29 cellular contexts compared by ENCODE assay signal in genomic region chr16:28001184-28001583, GRCh38.
"Had no signal": no experiment of that assay in that cellular context is flagged by ENCODE, and none has a peak within 500 bp of the region (broad histone marks: within the 10 kb centered on the region; RNA-seq: fewer than 3 reads in every experiment).

No MANE protein-coding gene starts in this region.

- H3K27ac ChIP-seq: epithelial cell of prostate, gastrocnemius medialis, heart left ventricle, hepatocyte, neutrophil, parathyroid adenoma, psoas muscle, right lobe of liver, thyroid gland, vagina had no signal

- DNase-seq: central memory CD4-positive, alpha-beta T cell; dorsolateral prefrontal cortex; effector CD4-positive, alpha-beta T cell; foreskin fibroblast; gastrocnemius medialis; kidney; mesendoderm; midbrain; naive thymus-derived CD4-positive, alpha-beta T cell; psoas muscle; retina; right lobe of liver; small intestine; stimulated activated CD4-positive, alpha-beta T cell treated with anti-CD3 and anti-CD28 coated beads, Interleukin-2, amount 100 ng/mL, for 24 hours; stimulated activated CD4-positive, alpha-beta T cell treated with anti-CD3 and anti-CD28 coated beads, Interleukin-4, amount 100 ng/mL, for 24 hours; stimulated activated naive CD4-positive, alpha-beta T cell; stimulated activated naive CD8-positive, alpha-beta T cell treated with anti-CD3 and anti-CD28 coated beads, Interleukin-15, amount 100 ng/mL, for 72 hours; thyroid gland; trophoblast cell had no signal

- H3K36me3 Mint-ChIP-seq: naive thymus-derived CD4-positive, alpha-beta T cell had no signal

- H3K79me2 ChIP-seq: hepatocyte, parathyroid adenoma had no signal

- H3K4me1 Mint-ChIP-seq: neural crest cell had no signal

- FAIRE-seq: colon, kidney, small intestine had no signal

- H3K36me3 ChIP-seq: gastrocnemius medialis, heart left ventricle, neutrophil, right lobe of liver, thyroid gland, vagina had no signal

- H3K4me3 Mint-ChIP-seq: naive thymus-derived CD4-positive, alpha-beta T cell; neural crest cell; stimulated activated naive CD8-positive, alpha-beta T cell treated with anti-CD3 and anti-CD28 coated beads, Interleukin-15, amount 100 ng/mL, for 72 hours had no signal

- H3K9me3 ChIP-seq: gastrocnemius medialis, heart left ventricle, neutrophil, psoas muscle, right lobe of liver, thyroid gland, vagina had no signal

- H3K9ac ChIP-seq: parathyroid adenoma had no signal

- H3K27ac Mint-ChIP-seq: stimulated activated naive CD8-positive, alpha-beta T cell treated with anti-CD3 and anti-CD28 coated beads, Interleukin-15, amount 100 ng/mL, for 72 hours had no signal

- H3K4me3 ChIP-seq: dorsolateral prefrontal cortex, gastrocnemius medialis, heart left ventricle, hepatocyte, psoas muscle, right lobe of liver, thyroid gland, vagina had no signal

- H3K27me3 Mint-ChIP-seq: stimulated activated naive CD8-positive, alpha-beta T cell treated with anti-CD3 and anti-CD28 coated beads, Interleukin-15, amount 100 ng/mL, for 72 hours had no signal

- H3K4me2 ChIP-seq: hepatocyte had no signal

- H3K27me3 ChIP-seq: hepatocyte, right lobe of liver, thyroid gland, vagina had no signal

- H3K9me3 Mint-ChIP-seq: neural crest cell; stimulated activated naive CD8-positive, alpha-beta T cell treated with anti-CD3 and anti-CD28 coated beads, Interleukin-15, amount 100 ng/mL, for 72 hours had no signal

- H3K4me1 ChIP-seq: gastrocnemius medialis, heart left ventricle, parathyroid adenoma, psoas muscle, right lobe of liver, thyroid gland, vagina had no signal

- ATAC-seq: esophagus mucosa; gastrocnemius medialis; left lobe of liver; naive thymus-derived CD4-positive, alpha-beta T cell; psoas muscle; right lobe of liver; stimulated activated naive CD8-positive, alpha-beta T cell treated with anti-CD3 and anti-CD28 coated beads, Interleukin-15, amount 100 ng/mL, for 72 hours had no signal

- H2AFZ ChIP-seq: hepatocyte, parathyroid adenoma had no signal
